ENCODE assay signal across 2 cellular contexts in the genomic region with DNA sequence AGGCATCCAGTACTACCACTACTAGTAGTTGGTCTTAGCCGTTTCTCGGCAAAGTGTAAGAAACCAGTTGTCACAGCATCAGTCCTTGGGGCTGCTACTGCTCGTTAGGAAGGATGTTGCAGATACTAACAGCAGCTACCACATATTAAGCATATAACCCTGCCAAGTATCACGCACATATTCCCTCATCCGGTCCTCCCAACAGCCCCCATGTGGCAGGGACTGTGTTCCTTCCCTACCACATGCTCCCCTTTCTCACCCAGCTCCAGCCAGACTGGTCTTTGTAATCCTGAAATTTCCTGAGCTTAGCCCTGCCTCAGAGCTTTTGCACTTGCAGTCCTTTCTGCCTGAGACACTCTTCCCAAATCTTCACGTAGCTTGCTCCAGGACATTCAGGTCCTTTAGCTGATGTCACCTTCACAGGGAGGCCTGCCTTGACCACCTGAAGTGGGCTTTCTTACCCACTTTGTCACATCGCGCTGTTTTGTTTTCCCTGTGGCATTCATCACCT.
TF ChIP-seq lines count a peak whose summit lies in the region.

No MANE protein-coding gene starts in this region.

TF ChIP-seq in IMR-90, 13 proteins besides CTCF, POLR2A, EP300 and RAD21:
- TF ChIP-seq SMC3 (IDR thresholded peaks at IDR 0.05; ENCODE audit: low read depth, low read length) (no peak), CHD1 (IDR thresholded peaks at IDR 0.05; ENCODE audit: low read depth, low read length) (no peak), USF2 (IDR thresholded peaks at IDR 0.05; ENCODE audit: low read depth, low read length) (no peak), CEBPB (IDR thresholded peaks at IDR 0.05; ENCODE audit: low read depth, low read length) (no peak), RFX5 (IDR thresholded peaks at IDR 0.05; ENCODE audit: low read depth, low read length) (no peak), MAZ (IDR thresholded peaks at IDR 0.05; ENCODE audit: borderline replicate concordance, low read depth, low read length) (no peak), NFE2L2 (IDR thresholded peaks at IDR 0.05; ENCODE audit: low read depth, low read length) (no peak), FOS (IDR thresholded peaks at IDR 0.05; ENCODE audit: low read depth, low read length) (no peak), MAFK (IDR thresholded peaks at IDR 0.05; ENCODE audit: low read depth, low read length) (no peak)
- TF ChIP-seq, protein P1, sequence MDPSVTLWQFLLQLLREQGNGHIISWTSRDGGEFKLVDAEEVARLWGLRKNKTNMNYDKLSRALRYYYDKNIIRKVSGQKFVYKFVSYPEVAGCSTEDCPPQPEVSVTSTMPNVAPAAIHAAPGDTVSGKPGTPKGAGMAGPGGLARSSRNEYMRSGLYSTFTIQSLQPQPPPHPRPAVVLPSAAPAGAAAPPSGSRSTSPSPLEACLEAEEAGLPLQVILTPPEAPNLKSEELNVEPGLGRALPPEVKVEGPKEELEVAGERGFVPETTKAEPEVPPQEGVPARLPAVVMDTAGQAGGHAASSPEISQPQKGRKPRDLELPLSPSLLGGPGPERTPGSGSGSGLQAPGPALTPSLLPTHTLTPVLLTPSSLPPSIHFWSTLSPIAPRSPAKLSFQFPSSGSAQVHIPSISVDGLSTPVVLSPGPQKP (IDR thresholded peaks at IDR 0.05; ENCODE audit: borderline replicate concordance, low read depth, low read length), result no peak

TF ChIP-seq in K562, 482 proteins besides CTCF, POLR2A, EP300 and RAD21:
- TF ChIP-seq SUPT5H (IDR thresholded peaks at IDR 0.05), result peak; percentile 55
- no peak for TF ChIP-seq ZNF324 (CRISPR knock-in tag; IDR thresholded peaks at IDR 0.05)
